In genomic region chr10:61812920-61813319, GRCh38 we compare ENCODE assay signal across 10 cellular contexts.
"Had no signal": no experiment of that assay in that cellular context is flagged by ENCODE, and none has a peak within 500 bp of the region (broad histone marks: within the 10 kb centered on the region; RNA-seq: fewer than 3 reads in every experiment).

No MANE protein-coding gene starts in this region.

- DNase-seq: GM23248, GOT3, H7, HFFc6, KG1 had no signal

- H3K4me3 ChIP-seq: GM23248, HAP-1 had no signal

- H3K27ac Mint-ChIP-seq: HFFc6, IgD-negative memory B cell had no signal

- ATAC-seq: HCT116, HepG2 had no signal

- FAIRE-seq: HepG2 had no signal

- H3K9me3 ChIP-seq: HAP-1 had no signal

- H3K36me3 ChIP-seq: HAP-1 had no signal

- H3K36me3 Mint-ChIP-seq: IgD-negative memory B cell had no signal

- H3K9ac ChIP-seq: GM23248 had no signal

- H3K9me3 Mint-ChIP-seq: HFFc6, IgD-negative memory B cell had no signal

- H3K4me3 Mint-ChIP-seq: HFFc6, IgD-negative memory B cell had no signal

- H3K4me1 ChIP-seq: HAP-1 had no signal

- H3K27ac ChIP-seq: GM23248, HL-60 had no signal

- H2AFZ ChIP-seq: GM23248 had no signal
